In genomic region chr3:8191406-8191805, GRCh38 we compare ENCODE assay signal across 19 cellular contexts.
A peak's percentile ranks its signal among the peaks of the same experiment; 100 is the strongest.
DNase-seq lines count a peak whose midpoint lies in the region; ATAC-seq, FAIRE-seq and TF ChIP-seq lines count a peak whose summit lies in the region.
"Had no signal": no experiment of that assay in that cellular context is flagged by ENCODE, and none has a peak within 500 bp of the region (broad histone marks: within the 10 kb centered on the region; RNA-seq: fewer than 3 reads in every experiment).

No MANE protein-coding gene starts in this region.

- no peak overlapping the region for H3K4me3 Mint-ChIP-seq in CD14-positive monocyte
- H3K4me3 Mint-ChIP-seq: CD4-positive, alpha-beta T cell had no signal

- no peaks in the 10 kb centered on the region for H3K4me1 Mint-ChIP-seq in CD14-positive monocyte

- in situ Hi-C loops in K562 (cut with MboI): no loop called here

- H3K79me2 ChIP-seq in K562 (ENCODE audit: control insufficient read depth, insufficient read depth, low read length): no peaks in the 10 kb centered on the region

- H3K4me3 ChIP-seq in HEK293 (ENCODE audit: low read depth, low read length) (no peak overlapping the region), K562 (no peak overlapping the region)
- H3K4me3 ChIP-seq: BLaER1, HAP-1 had no signal

- peaks cover 9 to 28% (median 20%) of the 10 kb centered on the region in 7 donors for H3K9me3 Mint-ChIP-seq in CD14-positive monocyte
- H3K9me3 Mint-ChIP-seq: CD4-positive, alpha-beta T cell had no signal

- H2AFZ ChIP-seq in K562 (ENCODE audit: low read depth, low read length): no peak overlapping the region

- no peak for TF ChIP-seq CTCF in CD14-positive monocyte (IDR thresholded peaks at IDR 0.05)
- no peak for TF ChIP-seq CTCF in HEK293 (tag by site-specific recombination; IDR thresholded peaks at IDR 0.05)
- no peak for TF ChIP-seq CTCF in K562 (IDR thresholded peaks at IDR 0.05 in 2 of 3, conservative IDR thresholded peaks at IDR 0.05 in 1 of 3; ENCODE audit: insufficient read depth in 2 of 3, low read depth in 1 of 3, low read length in 3 of 3)

- no peak for TF ChIP-seq POLR2A in K562 (conservative IDR thresholded peaks at IDR 0.05)

- DNase-seq in CD14-positive monocyte (ENCODE audit: low spot score): no peak
- no peak for DNase-seq in K562 (ENCODE audit: extremely low read depth in 1 of 4, low spot score in 3 of 4)
- no peak for DNase-seq in NCI-H1436 (lab: John Stamatoyannopoulos, UW)
- DNase-seq: Calu3; CD4-positive, alpha-beta T cell; COR-L47; DMS53; DMS79 treated with DMSO at 0.1 percent for 48 hours; GF-D8; GOT3 had no signal

- ATAC-seq in K562 (no peak), GM21737 (IDR thresholded peaks at IDR 0.05; ENCODE audit: unreplicated experiment) (no peak), HG02884 (IDR thresholded peaks at IDR 0.05; ENCODE audit: unreplicated experiment) (no peak)

- no peaks in the 10 kb centered on the region for H3K36me3 Mint-ChIP-seq in CD14-positive monocyte

- no peak overlapping the region for H3K9ac ChIP-seq in K562 (ENCODE audit: insufficient read depth in 1 of 2, low read depth in 2 of 2, low read length in 2 of 2)
- H3K9ac ChIP-seq: BLaER1 had no signal

- 0% methylated on average over 1 of the region's 1 CpG for WGBS in K562 (ENCODE audit: insufficient coverage, low coverage, missing lambda C conversion rate)

- H3K9me3 ChIP-seq in HEK293 (ENCODE audit: control insufficient read depth, insufficient read depth, low read depth, low read length) (no peaks in the 10 kb centered on the region), K562 (replicated peaks; ENCODE audit: control insufficient read depth, insufficient read depth, low read depth, low read length) (no peaks in the 10 kb centered on the region; the same call in 1 of the 2 replicates)
- H3K9me3 ChIP-seq: HAP-1 had no signal

- FAIRE-seq in K562 (lab: Jason Lieb, UNC): no peak
- FAIRE-seq: GM12891, GM18507, H54 had no signal

- H3K27ac Mint-ChIP-seq in CD14-positive monocyte: peak overlapping the region in 4 of 7 donors; percentile 54 to 79 (median 64)
- H3K27ac Mint-ChIP-seq: CD4-positive, alpha-beta T cell had no signal

- no peak for TF ChIP-seq EP300 in K562 (IDR thresholded peaks at IDR 0.05; ENCODE audit: low read length)

- intact Hi-C loops in CD14-positive monocyte (cut with micrococcal nuclease) (no loop called here), K562 (cut with micrococcal nuclease) (no loop called here)

- no TSS peak for BruUV-seq in K562 (replicated peaks; lab: Mats Ljungman, UMichigan)

- no peak overlapping the region for H3K27ac ChIP-seq in HEK293 (ENCODE audit: extremely low read depth, low read depth, low read length)
- no peak overlapping the region for H3K27ac ChIP-seq in K562 (ENCODE audit: extremely low read depth, low read depth, low read length)
- H3K27ac ChIP-seq: BLaER1, C4-2B had no signal

- CTCF ChIA-PET in HEK293 (lab: Yijun Ruan, JAX): no interaction called here
- CTCF ChIA-PET in K562 (lab: Yijun Ruan, JAX; ENCODE audit: low intra/inter-chr PET ratio): no interaction called here

- POLR2A ChIA-PET in HEK293 (lab: Yijun Ruan, JAX) (no interaction called here), K562 (lab: Yijun Ruan, JAX) (no interaction called here)

- no peak for TF ChIP-seq RAD21 in K562 (CRISPR knock-in tag; conservative IDR thresholded peaks at IDR 0.05 in 1 of 2, IDR thresholded peaks at IDR 0.05 in 1 of 2)

- no peak overlapping the region for H3K4me2 ChIP-seq in K562 (ENCODE audit: insufficient read depth, low read length)
- H3K4me2 ChIP-seq: BLaER1 had no signal

- no peaks in the 10 kb centered on the region for H3K9me1 ChIP-seq in K562 (ENCODE audit: control insufficient read depth, insufficient read depth, low read length)

- no peaks in the 10 kb centered on the region for H4K20me1 ChIP-seq in K562 (replicated peaks; ENCODE audit: control insufficient read depth, insufficient read depth, low read length)
- H4K20me1 ChIP-seq: BLaER1 had no signal

- H3K27me3 ChIP-seq in K562 (ENCODE audit: control insufficient read depth in 2 of 2, insufficient read depth in 2 of 2, low read length in 2 of 2): no peaks in the 10 kb centered on the region
- H3K27me3 ChIP-seq: BLaER1 had no signal

- H3K36me3 ChIP-seq in HEK293 (ENCODE audit: control insufficient read depth in 2 of 2, insufficient read depth in 1 of 2, low read length in 2 of 2) (no peaks in the 10 kb centered on the region), K562 (ENCODE audit: control insufficient read depth, insufficient read depth, low read length) (no peaks in the 10 kb centered on the region)
- H3K36me3 ChIP-seq: BLaER1, HAP-1 had no signal

- H3K4me1 ChIP-seq in HEK293 (ENCODE audit: control insufficient read depth, insufficient read depth, low read length): no peaks in the 10 kb centered on the region
- no peaks in the 10 kb centered on the region for H3K4me1 ChIP-seq in K562 (replicated peaks in 1 of 2; ENCODE audit: control insufficient read depth in 2 of 2, insufficient read depth in 2 of 2, low read length in 2 of 2)
- H3K4me1 ChIP-seq: BLaER1, HAP-1 had no signal

- H3K27me3 Mint-ChIP-seq in CD14-positive monocyte (ENCODE audit: low read depth in 3 of 3): no peaks in the 10 kb centered on the region

TF ChIP-seq in HEK293, 187 proteins besides CTCF, POLR2A, EP300 and RAD21 (continues in another document):
- TF ChIP-seq ZNF571 (tag by site-specific recombination; IDR thresholded peaks at IDR 0.05) (no peak), MYNN (tag by site-specific recombination; IDR thresholded peaks at IDR 0.05; ENCODE audit: borderline replicate concordance) (no peak), ZNF354C (tag by site-specific recombination; IDR thresholded peaks at IDR 0.05; ENCODE audit: borderline replicate concordance, low read depth) (no peak), HOXC10 (CRISPR knock-in tag; IDR thresholded peaks at IDR 0.05) (no peak), ZBTB17 (tag by site-specific recombination; IDR thresholded peaks at IDR 0.05) (no peak), ZNF112 (tag by site-specific recombination; IDR thresholded peaks at IDR 0.05) (no peak)
- TF ChIP-seq, protein P1, sequence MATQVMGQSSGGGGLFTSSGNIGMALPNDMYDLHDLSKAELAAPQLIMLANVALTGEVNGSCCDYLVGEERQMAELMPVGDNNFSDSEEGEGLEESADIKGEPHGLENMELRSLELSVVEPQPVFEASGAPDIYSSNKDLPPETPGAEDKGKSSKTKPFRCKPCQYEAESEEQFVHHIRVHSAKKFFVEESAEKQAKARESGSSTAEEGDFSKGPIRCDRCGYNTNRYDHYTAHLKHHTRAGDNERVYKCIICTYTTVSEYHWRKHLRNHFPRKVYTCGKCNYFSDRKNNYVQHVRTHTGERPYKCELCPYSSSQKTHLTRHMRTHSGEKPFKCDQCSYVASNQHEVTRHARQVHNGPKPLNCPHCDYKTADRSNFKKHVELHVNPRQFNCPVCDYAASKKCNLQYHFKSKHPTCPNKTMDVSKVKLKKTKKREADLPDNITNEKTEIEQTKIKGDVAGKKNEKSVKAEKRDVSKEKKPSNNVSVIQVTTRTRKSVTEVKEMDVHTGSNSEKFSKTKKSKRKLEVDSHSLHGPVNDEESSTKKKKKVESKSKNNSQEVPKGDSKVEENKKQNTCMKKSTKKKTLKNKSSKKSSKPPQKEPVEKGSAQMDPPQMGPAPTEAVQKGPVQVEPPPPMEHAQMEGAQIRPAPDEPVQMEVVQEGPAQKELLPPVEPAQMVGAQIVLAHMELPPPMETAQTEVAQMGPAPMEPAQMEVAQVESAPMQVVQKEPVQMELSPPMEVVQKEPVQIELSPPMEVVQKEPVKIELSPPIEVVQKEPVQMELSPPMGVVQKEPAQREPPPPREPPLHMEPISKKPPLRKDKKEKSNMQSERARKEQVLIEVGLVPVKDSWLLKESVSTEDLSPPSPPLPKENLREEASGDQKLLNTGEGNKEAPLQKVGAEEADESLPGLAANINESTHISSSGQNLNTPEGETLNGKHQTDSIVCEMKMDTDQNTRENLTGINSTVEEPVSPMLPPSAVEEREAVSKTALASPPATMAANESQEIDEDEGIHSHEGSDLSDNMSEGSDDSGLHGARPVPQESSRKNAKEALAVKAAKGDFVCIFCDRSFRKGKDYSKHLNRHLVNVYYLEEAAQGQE (tag by site-specific recombination; IDR thresholded peaks at IDR 0.05): no peak

TF ChIP-seq in K562, 482 proteins besides CTCF, POLR2A, EP300 and RAD21:
- TF ChIP-seq ZNF23 (CRISPR knock-in tag; IDR thresholded peaks at IDR 0.05) (no peak), ZNF512 (tag; IDR thresholded peaks at IDR 0.05) (peak; percentile 63), POLR2B (IDR thresholded peaks at IDR 0.05; ENCODE audit: low read depth, partially characterized antibody) (no peak), ZKSCAN8 (CRISPR knock-in tag; IDR thresholded peaks at IDR 0.05) (no peak)
